Comparison of ENCODE assay signal across 23 cellular contexts in the genomic region with DNA sequence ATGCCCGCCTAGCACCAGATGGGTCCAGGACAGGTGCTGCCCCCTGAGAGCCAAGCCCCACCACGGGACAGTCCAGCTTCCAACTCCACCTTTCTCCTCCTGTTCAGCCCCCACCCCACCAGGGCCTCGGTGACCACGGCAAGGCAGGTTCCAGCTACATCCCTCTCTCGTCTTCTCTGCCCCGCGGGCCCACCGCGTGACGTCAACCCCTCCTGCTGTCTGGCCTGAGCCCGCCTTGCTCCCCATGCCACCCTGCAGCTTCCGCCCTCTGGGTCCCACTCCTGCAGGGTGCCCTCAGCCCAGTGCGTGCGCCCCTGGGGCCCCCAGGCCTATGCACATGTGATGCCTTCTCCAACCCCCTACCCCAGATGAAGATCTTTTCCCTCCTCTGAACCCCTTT. TPM values are rescaled to one million over a fixed set of nuclear protein-coding genes. Genes with fewer than 3 reads are reported as not detected.
"Had no signal": no experiment of that assay in that cellular context is flagged by ENCODE, and none has a peak within 500 bp of the region (broad histone marks: within the 10 kb centered on the region; RNA-seq: fewer than 3 reads in every experiment).

No MANE protein-coding gene starts in this region.

- H3K4me1 ChIP-seq: breast epithelium, SJCRH30 had no signal

- H3K4me1 Mint-ChIP-seq: activated naive CD4-positive, alpha-beta T cell treated with anti-CD3 and anti-CD28 coated beads, Interleukin-2, amount 50 U/mL, for 24 hours had no signal

- H3K9ac ChIP-seq: SK-N-SH had no signal

- ATAC-seq: activated CD4-positive, CD25-positive, alpha-beta regulatory T cell treated with anti-CD3 and anti-CD28 coated beads, Interleukin-2, amount 50 U/mL, for 24 hours; activated CD8-positive, alpha-beta T cell treated with anti-CD3 and anti-CD28 coated beads for 36 hours had no signal

- H3K27me3 ChIP-seq: breast epithelium, SJCRH30 had no signal

- H3K4me3 ChIP-seq: breast epithelium, SJCRH30 had no signal

- H3K9me3 ChIP-seq: breast epithelium, SJCRH30, SK-N-SH had no signal

- H3K27ac Mint-ChIP-seq: activated CD8-positive, alpha-beta T cell treated with anti-CD3 and anti-CD28 coated beads for 36 hours; activated naive CD4-positive, alpha-beta T cell treated with anti-CD3 and anti-CD28 coated beads, Interleukin-2, amount 50 U/mL, for 24 hours had no signal

- H3K36me3 ChIP-seq: breast epithelium, SJCRH30, WERI-Rb-1 had no signal

- DNase-seq: activated CD4-positive, alpha-beta T cell treated with anti-CD3 and anti-CD28 coated beads for 4 hours; activated CD8-positive, alpha-beta memory T cell treated with anti-CD3 and anti-CD28 coated beads, Interleukin-2, amount 50 U/mL, for 48 hours; activated CD8-positive, alpha-beta T cell treated with anti-CD3 and anti-CD28 coated beads for 36 hours; activated effector memory CD4-positive, alpha-beta T cell treated with Interleukin-2 at 50 U/mL for 16 hours; activated naive CD4-positive, alpha-beta T cell; activated T-cell treated with anti-CD3 and anti-CD28 coated beads, Interleukin-2, amount 50 U/mL, for 1 hour; caudate nucleus; NCI-H1048; NCI-H146; NCI-H187 treated with DMSO at 0.1 percent for 48 hours; NCI-H2081 treated with DMSO at 0.1 percent for 48 hours; NCI-H446; NCI-H524; NCI-H774; SJCRH30; SK-N-SH; T-helper 1 cell; WERI-Rb-1 had no signal

- H3K4me3 Mint-ChIP-seq: activated CD8-positive, alpha-beta T cell treated with anti-CD3 and anti-CD28 coated beads for 36 hours; activated naive CD4-positive, alpha-beta T cell treated with anti-CD3 and anti-CD28 coated beads, Interleukin-2, amount 50 U/mL, for 24 hours had no signal

- H3K9me3 Mint-ChIP-seq: activated CD8-positive, alpha-beta T cell treated with anti-CD3 and anti-CD28 coated beads for 36 hours; activated naive CD4-positive, alpha-beta T cell treated with anti-CD3 and anti-CD28 coated beads, Interleukin-2, amount 50 U/mL, for 24 hours had no signal

RNA-seq across cellular contexts. Expression of a gene that starts 6.8 kb away (rescaled TPM):
- total RNA-seq: activated CD8-positive, alpha-beta T cell treated with anti-CD3 and anti-CD28 coated beads for 36 hours; OCI-LY7; T-helper 2 cell treated with Interferon-gamma antibody and Interleukin-4, amounts not matched to agents 100 ng/mL and 5 ng/mL, for 36 hours had no signal
